35 cellular contexts compared by ENCODE assay signal in the genomic region with DNA sequence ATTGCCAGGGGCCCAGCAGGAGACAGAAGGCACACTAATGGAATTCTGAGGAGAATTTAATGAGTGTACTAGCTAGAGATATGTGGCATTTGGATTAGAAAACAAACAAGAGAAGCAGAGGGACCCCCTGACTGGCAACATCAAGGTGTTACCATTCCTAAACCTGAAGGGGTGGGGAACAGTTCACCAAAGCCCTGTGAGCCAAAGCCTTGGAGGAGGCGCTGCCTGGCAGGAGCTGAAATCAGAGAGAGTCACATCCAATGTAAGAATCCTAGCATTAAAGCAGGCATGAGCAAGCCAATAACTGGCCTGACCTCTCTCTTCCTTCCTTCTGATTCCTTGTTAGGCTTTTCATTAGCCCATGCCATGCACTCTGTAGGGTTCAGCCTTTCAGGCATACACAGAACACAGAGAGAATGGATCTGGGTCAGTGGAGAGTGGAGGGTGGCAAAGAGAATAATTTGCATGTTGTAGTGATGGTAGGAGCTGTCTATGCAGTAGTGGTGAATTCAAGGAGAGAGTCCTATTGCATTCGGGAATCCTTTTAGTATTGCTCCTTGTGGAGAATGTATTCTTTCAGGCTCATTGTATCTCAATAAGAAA.
"Had no signal": no experiment of that assay in that cellular context is flagged by ENCODE, and none has a peak within 500 bp of the region (broad histone marks: within the 10 kb centered on the region; RNA-seq: fewer than 3 reads in every experiment).

No MANE protein-coding gene starts in this region.

- H3K9me3 Mint-ChIP-seq: activated CD4-positive, alpha-beta memory T cell treated with anti-CD3 and anti-CD28 coated beads, Interleukin-2, amount 10 ng/mL, durations not matched to agents 7 days and 5 days; activated naive CD4-positive, alpha-beta T cell treated with anti-CD3 and anti-CD28 coated beads, Interleukin-2, amount 50 U/mL, for 24 hours; activated naive CD8-positive, alpha-beta T cell treated with anti-CD3 and anti-CD28 coated beads, Interleukin-2, amount 10 ng/mL, durations not matched to agents 7 days and 5 days; activated T-helper 2 cell treated with anti-CD3 and anti-CD28 coated beads, Interferon-gamma antibody, Interleukin-2, Interleukin-4, amounts not matched to agents 10 μg/mL and 5 μg/mL and 100 μg/mL, durations not matched to agents 14 hours and 24 hours and 36 hours had no signal

- ATAC-seq: activated CD8-positive, alpha-beta memory T cell treated with anti-CD3 and anti-CD28 coated beads, Interleukin-2, amount 10 ng/mL, durations not matched to agents 7 days and 5 days; PC-3; Right ventricle myocardium inferior; SK-N-SH treated with all-trans-retinoic acid at 6 μM for 48 hours; T-cell; T-helper 17 cell had no signal

- H3K27me3 ChIP-seq: ascending aorta, breast epithelium had no signal

- H3K36me3 Mint-ChIP-seq: activated CD8-positive, alpha-beta memory T cell treated with anti-CD3 and anti-CD28 coated beads, Interleukin-2, amount 10 ng/mL, durations not matched to agents 7 days and 5 days; activated naive CD4-positive, alpha-beta T cell treated with anti-CD3 and anti-CD28 coated beads, Interleukin-2, amount 50 U/mL, for 24 hours; activated naive CD8-positive, alpha-beta T cell treated with anti-CD3 and anti-CD28 coated beads, Interleukin-2, amount 10 ng/mL, durations not matched to agents 7 days and 5 days; T-cell had no signal

- DNase-seq: activated CD4-positive, alpha-beta memory T cell treated with anti-CD3 and anti-CD28 coated beads, Interleukin-2, amount 10 ng/mL, durations not matched to agents 7 days and 5 days; activated CD4-positive, alpha-beta T cell treated with anti-CD3 and anti-CD28 coated beads for 1 hour; activated CD4-positive, alpha-beta T cell treated with anti-CD3 and anti-CD28 coated beads for 48 hours; activated CD4-positive, CD25-positive, alpha-beta regulatory T cell; activated CD8-positive, alpha-beta memory T cell treated with anti-CD3 and anti-CD28 coated beads for 24 hours; activated CD8-positive, alpha-beta memory T cell treated with anti-CD3 and anti-CD28 coated beads, Interleukin-2, amount 10 ng/mL, durations not matched to agents 7 days and 5 days; activated CD8-positive, alpha-beta memory T cell treated with anti-CD3 and anti-CD28 coated beads, Interleukin-2, amount 50 U/mL, for 48 hours; activated gamma-delta T cell; activated naive CD4-positive, alpha-beta T cell treated with Interleukin-2 at 50 U/mL for 16 hours; activated naive CD8-positive, alpha-beta T cell treated with anti-CD3 and anti-CD28 coated beads, Interleukin-2, amount 10 ng/mL, durations not matched to agents 7 days and 5 days; amygdala; central memory CD4-positive, alpha-beta T cell; Karpas-422; KBM-7; NCI-H1105; NCI-H1436; NCI-H1694; NCI-H1930; NCI-H2081 treated with DMSO at 0.1 percent for 48 hours; NCI-H226; NCI-H446 treated with DMSO at 0.1 percent for 48 hours; NCI-H524; PC-3; SIG-M5; T-cell; T-helper 17 cell; T-helper 9 cell had no signal

- H3K27me3 Mint-ChIP-seq: activated CD4-positive, alpha-beta memory T cell treated with anti-CD3 and anti-CD28 coated beads, Interleukin-2, amount 10 ng/mL, durations not matched to agents 7 days and 5 days; activated naive CD8-positive, alpha-beta T cell treated with anti-CD3 and anti-CD28 coated beads, Interleukin-2, amount 10 ng/mL, durations not matched to agents 7 days and 5 days; T-cell had no signal

- H3K4me1 ChIP-seq: ascending aorta, breast epithelium had no signal

- H3K4me3 ChIP-seq: ascending aorta, breast epithelium had no signal

- H3K4me1 Mint-ChIP-seq: activated CD4-positive, alpha-beta memory T cell treated with anti-CD3 and anti-CD28 coated beads, Interleukin-2, amount 10 ng/mL, durations not matched to agents 7 days and 5 days; activated naive CD4-positive, alpha-beta T cell treated with anti-CD3 and anti-CD28 coated beads, Interleukin-2, amount 50 U/mL, for 24 hours; activated naive CD8-positive, alpha-beta T cell treated with anti-CD3 and anti-CD28 coated beads, Interleukin-2, amount 10 ng/mL, durations not matched to agents 7 days and 5 days had no signal

- H3K27ac ChIP-seq: ascending aorta, breast epithelium, RWPE1, VCaP had no signal

- H3K36me3 ChIP-seq: ascending aorta, breast epithelium had no signal

- H3K27ac Mint-ChIP-seq: activated CD4-positive, alpha-beta memory T cell treated with anti-CD3 and anti-CD28 coated beads, Interleukin-2, amount 10 ng/mL, durations not matched to agents 7 days and 5 days; activated CD8-positive, alpha-beta memory T cell treated with anti-CD3 and anti-CD28 coated beads, Interleukin-2, amount 10 ng/mL, durations not matched to agents 7 days and 5 days; activated naive CD4-positive, alpha-beta T cell treated with anti-CD3 and anti-CD28 coated beads, Interleukin-2, amount 50 U/mL, for 24 hours; activated naive CD8-positive, alpha-beta T cell treated with anti-CD3 and anti-CD28 coated beads, Interleukin-2, amount 10 ng/mL, durations not matched to agents 7 days and 5 days; activated T-helper 2 cell treated with anti-CD3 and anti-CD28 coated beads, Interferon-gamma antibody, Interleukin-2, Interleukin-4, amounts not matched to agents 10 μg/mL and 5 μg/mL and 100 μg/mL, durations not matched to agents 14 hours and 24 hours and 36 hours; T-cell; T-helper 17 cell had no signal

- H3K9me3 ChIP-seq: ascending aorta, breast epithelium had no signal

- H3K4me3 Mint-ChIP-seq: activated CD4-positive, alpha-beta memory T cell treated with anti-CD3 and anti-CD28 coated beads, Interleukin-2, amount 10 ng/mL, durations not matched to agents 7 days and 5 days; activated CD8-positive, alpha-beta memory T cell treated with anti-CD3 and anti-CD28 coated beads, Interleukin-2, amount 10 ng/mL, durations not matched to agents 7 days and 5 days; activated naive CD4-positive, alpha-beta T cell treated with anti-CD3 and anti-CD28 coated beads, Interleukin-2, amount 50 U/mL, for 24 hours; activated naive CD8-positive, alpha-beta T cell treated with anti-CD3 and anti-CD28 coated beads, Interleukin-2, amount 10 ng/mL, durations not matched to agents 7 days and 5 days; T-cell; T-helper 17 cell had no signal
